Comparison of ENCODE assay signal across 8 cellular contexts in the genomic region with DNA sequence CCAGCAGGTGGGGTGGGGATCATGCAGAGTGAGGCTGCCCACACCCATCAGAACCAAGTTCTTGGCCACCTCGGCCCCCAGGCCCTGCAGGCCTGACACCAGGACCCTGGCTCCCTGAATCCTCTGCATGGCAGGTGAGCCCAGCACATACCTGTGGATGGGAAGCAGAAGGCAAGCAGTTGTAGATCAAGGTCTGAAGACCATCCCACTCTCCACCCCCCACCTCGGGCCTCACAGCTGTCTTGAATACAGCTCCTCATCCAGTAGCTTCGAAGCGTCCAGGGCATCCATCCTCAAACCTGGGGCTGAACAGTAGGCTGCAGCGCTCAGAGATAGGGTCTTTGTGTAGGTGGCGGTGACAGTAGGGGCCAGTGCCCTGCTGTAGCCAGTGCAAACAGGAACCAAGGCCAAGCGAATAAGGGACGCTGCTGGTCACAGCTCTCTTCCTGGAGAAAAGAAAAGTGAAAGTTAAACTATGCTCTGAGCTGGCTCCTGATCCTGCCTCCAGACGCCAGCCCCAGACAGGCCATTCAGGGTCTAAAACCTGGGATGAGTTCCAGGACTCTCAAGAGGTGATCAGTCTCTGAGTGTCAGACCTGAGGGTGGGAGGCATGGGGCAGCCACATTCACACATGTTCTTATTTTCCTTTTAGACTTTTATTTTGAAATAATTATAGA. TPM values are rescaled to one million over a fixed set of nuclear protein-coding genes. Genes with fewer than 3 reads are reported as not detected.
A peak's percentile ranks its signal among the peaks of the same experiment; 100 is the strongest.
DNase-seq lines count a peak whose midpoint lies in the region; ATAC-seq, FAIRE-seq and TF ChIP-seq lines count a peak whose summit lies in the region.

A gene with protein sequence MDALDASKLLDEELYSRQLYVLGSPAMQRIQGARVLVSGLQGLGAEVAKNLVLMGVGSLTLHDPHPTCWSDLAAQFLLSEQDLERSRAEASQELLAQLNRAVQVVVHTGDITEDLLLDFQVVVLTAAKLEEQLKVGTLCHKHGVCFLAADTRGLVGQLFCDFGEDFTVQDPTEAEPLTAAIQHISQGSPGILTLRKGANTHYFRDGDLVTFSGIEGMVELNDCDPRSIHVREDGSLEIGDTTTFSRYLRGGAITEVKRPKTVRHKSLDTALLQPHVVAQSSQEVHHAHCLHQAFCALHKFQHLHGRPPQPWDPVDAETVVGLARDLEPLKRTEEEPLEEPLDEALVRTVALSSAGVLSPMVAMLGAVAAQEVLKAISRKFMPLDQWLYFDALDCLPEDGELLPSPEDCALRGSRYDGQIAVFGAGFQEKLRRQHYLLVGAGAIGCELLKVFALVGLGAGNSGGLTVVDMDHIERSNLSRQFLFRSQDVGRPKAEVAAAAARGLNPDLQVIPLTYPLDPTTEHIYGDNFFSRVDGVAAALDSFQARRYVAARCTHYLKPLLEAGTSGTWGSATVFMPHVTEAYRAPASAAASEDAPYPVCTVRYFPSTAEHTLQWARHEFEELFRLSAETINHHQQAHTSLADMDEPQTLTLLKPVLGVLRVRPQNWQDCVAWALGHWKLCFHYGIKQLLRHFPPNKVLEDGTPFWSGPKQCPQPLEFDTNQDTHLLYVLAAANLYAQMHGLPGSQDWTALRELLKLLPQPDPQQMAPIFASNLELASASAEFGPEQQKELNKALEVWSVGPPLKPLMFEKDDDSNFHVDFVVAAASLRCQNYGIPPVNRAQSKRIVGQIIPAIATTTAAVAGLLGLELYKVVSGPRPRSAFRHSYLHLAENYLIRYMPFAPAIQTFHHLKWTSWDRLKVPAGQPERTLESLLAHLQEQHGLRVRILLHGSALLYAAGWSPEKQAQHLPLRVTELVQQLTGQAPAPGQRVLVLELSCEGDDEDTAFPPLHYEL (minus strand): TSS at position 457 of the 678 bp plus-strand sequence. CDS start 166 bp downstream, at position 291.

- BruUV-seq in Caco-2 (replicated peaks; lab: Mats Ljungman, UMichigan): no TSS peak

- DNase-seq in GM04504 (ENCODE audit: low read depth) (peak; percentile 62), RWPE2 (ENCODE audit: low spot score) (no peak), bronchial epithelial cell (ENCODE audit: low read depth) (peak; percentile 39), left lung (peak in 1 of 2 donors; percentile 72), stomach (peak; percentile 61), Caco-2 (no peak)

- H3K36me3 Mint-ChIP-seq in Caco-2 (ENCODE audit: insufficient read depth, unreplicated experiment): no peaks in the 10 kb centered on the region

- intact Hi-C loops in left lung (cut with DNase I): no loop called here
- intact Hi-C loops in stomach (cut with DNase I; ENCODE audit: low total_unique reads): no loop called here
- intact Hi-C loops in Caco-2 (cut with micrococcal nuclease; ENCODE audit: unreplicated experiment): no loop called here

- H3K4me3 ChIP-seq in RWPE2 (ENCODE audit: severe bottlenecking) (peak within 1 kb of the TSS; percentile 22), bronchial epithelial cell (ENCODE audit: low read depth, low read length) (peak within 1 kb of the TSS; percentile 27), left lung (peak within 1 kb of the TSS; percentile 32 to 49), stomach (peak within 1 kb of the TSS; percentile 50 to 58 (median 54)), Caco-2 (ENCODE audit: low read depth, low read length) (no peak within 1 kb of the TSS)

- H3K36me3 ChIP-seq in RWPE2 (ENCODE audit: low read depth) (no peaks in the 10 kb centered on the region), bronchial epithelial cell (ENCODE audit: control insufficient read depth, insufficient read depth, low read length) (no peaks in the 10 kb centered on the region), left lung (peaks cover 0 to 35% of the 10 kb centered on the region in 2 donors), stomach (peaks cover 7 to 40% (median 38%) of the 10 kb centered on the region in 4 donors), Caco-2 (ENCODE audit: control insufficient read depth, insufficient read depth, low read length) (no peaks in the 10 kb centered on the region)

- WGBS in stomach, 5 donors: 2 to 12% (median 7%) methylated on average over 7 to 9 of the region's 9 CpGs

- no peak for FAIRE-seq in bronchial epithelial cell (lab: Jason Lieb, UNC)

- H3K4me3 Mint-ChIP-seq in Caco-2 (ENCODE audit: unreplicated experiment): no peak within 1 kb of the TSS

- H3K27ac Mint-ChIP-seq in Caco-2 (ENCODE audit: unreplicated experiment): no peak within 1 kb of the TSS

- no peaks in the 10 kb centered on the region for H3K27me3 ChIP-seq in RWPE2 (ENCODE audit: insufficient read depth, poor library complexity, severe bottlenecking)
- H3K27me3 ChIP-seq in bronchial epithelial cell (ENCODE audit: control insufficient read depth, insufficient read depth, low read length): no peaks in the 10 kb centered on the region
- no peaks in the 10 kb centered on the region for H3K27me3 ChIP-seq in left lung
- H3K27me3 ChIP-seq in stomach: no peaks in the 10 kb centered on the region
- H3K27me3 ChIP-seq in Caco-2 (replicated peaks; ENCODE audit: control insufficient read depth, insufficient read depth, low read length): no peaks in the 10 kb centered on the region

- H3K9me3 ChIP-seq in RWPE2 (ENCODE audit: severe bottlenecking) (no peaks in the 10 kb centered on the region), left lung (no peaks in the 10 kb centered on the region), stomach (no peaks in the 10 kb centered on the region), Caco-2 (no peaks in the 10 kb centered on the region)

- CTCF ChIA-PET in Caco-2 (lab: Charles Lee): interaction anchor here (0.9 to 1.0 kb wide), 2 partner anchors 11 to 26 kb away, joined by 3 read pairs; a partner anchor contains a TSS

- no peaks in the 10 kb centered on the region for H3K4me1 Mint-ChIP-seq in Caco-2 (ENCODE audit: low read depth, unreplicated experiment)

- TF ChIP-seq EP300 in stomach (IDR thresholded peaks at IDR 0.05): no peak

- H3K27ac ChIP-seq in RWPE2 (ENCODE audit: poor library complexity, severe bottlenecking) (no peak within 1 kb of the TSS), left lung (peak within 1 kb of the TSS; percentile 83 to 85), stomach (peak within 1 kb of the TSS; percentile 53 to 85 (median 82))

- no peaks in the 10 kb centered on the region for H3K9me3 Mint-ChIP-seq in Caco-2 (ENCODE audit: unreplicated experiment)

- ATAC-seq in HG02678 (IDR thresholded peaks at IDR 0.05; ENCODE audit: unreplicated experiment) (peak; percentile 70), RWPE2 (ENCODE audit: low read depth) (peak; percentile 73), left lung (peak; percentile 96), GM18868 (IDR thresholded peaks at IDR 0.05; ENCODE audit: unreplicated experiment) (no peak)

- POLR2A ChIA-PET in Caco-2 (lab: Charles Lee): no interaction called here

- no peak for TF ChIP-seq POLR2A in stomach (IDR thresholded peaks at IDR 0.05)

- TF ChIP-seq CTCF in RWPE2 (IDR thresholded peaks at IDR 0.05; ENCODE audit: poor library complexity, severe bottlenecking) (no peak), bronchial epithelial cell (IDR thresholded peaks at IDR 0.05; ENCODE audit: insufficient read depth, low read length, severe bottlenecking) (no peak), left lung (IDR thresholded peaks at IDR 0.05) (no peak), stomach (IDR thresholded peaks at IDR 0.05) (no peak), Caco-2 (IDR thresholded peaks at IDR 0.05; ENCODE audit: insufficient read depth in 1 of 2, low read depth in 1 of 2, low read length in 1 of 2, severe bottlenecking in 1 of 2, unreplicated experiment in 1 of 2) (no peak)

- H3K4me1 ChIP-seq in RWPE2 (ENCODE audit: insufficient read depth, poor library complexity, severe bottlenecking) (no peaks in the 10 kb centered on the region), left lung (peaks cover 12 to 36% of the 10 kb centered on the region in 2 donors), stomach (peaks cover 13 to 35% (median 25%) of the 10 kb centered on the region in 4 donors), Caco-2 (no peaks in the 10 kb centered on the region)

- no peaks in the 10 kb centered on the region for H3K27me3 Mint-ChIP-seq in Caco-2 (ENCODE audit: insufficient read depth, unreplicated experiment)

RNA-seq across cellular contexts. Expression of the gene that starts here (rescaled TPM):
- total RNA-seq in bronchial epithelial cell (0.53 and 0.64 TPM in 2 replicates), left lung (100 to 1,000 TPM in 1 of 2 donors, 10 to 100 TPM in 1; 97.4 to 121 TPM), stomach (100 to 1,000 TPM in 1 of 5 donors, 10 to 100 TPM in 4; 36.2 to 250 (median 76.3) TPM), Caco-2 (2022) (0.93 TPM in 1 of 2 replicates, not detected in the other)
- 10 to 100 TPM; 27.2 to 56.2 (median 30.2) TPM for polyA plus RNA-seq in stomach

Comparison
In these comparisons a context has a peak if more than half of its experiments do, and no peak if none do; other contexts are left out.
1. RNA of the gene that starts here (total RNA-seq): 97.4 to 121 TPM in left lung and 36.2 to 250 TPM in stomach; 0.93 TPM in Caco-2 and 0.53 to 0.64 TPM in bronchial epithelial cell; every median in the first group is over 10 times any median in the second.
2. Peak in DNase-seq and H3K4me3 ChIP-seq in bronchial epithelial cell; RNA of the gene not detected or under 1 TPM.
3. DNase-seq: peak in GM04504 (single experiment) and stomach (single experiment); none in RWPE2 (single experiment) and Caco-2 (0 of 2).